In genomic region chr1:35288761-35289160, GRCh38 we compare ENCODE assay signal across 1 cellular context.
TF ChIP-seq lines count a peak whose summit lies in the region.

No MANE protein-coding gene starts in this region.

TF ChIP-seq in endothelial cell of umbilical vein, 7 proteins besides CTCF, POLR2A, EP300 and RAD21:
- TF ChIP-seq FOS (IDR thresholded peaks at IDR 0.05; ENCODE audit: borderline replicate concordance, insufficient read depth, low read length) (peak; percentile 57), JUN (IDR thresholded peaks at IDR 0.05; ENCODE audit: borderline replicate concordance, insufficient read depth, insufficient read length, low read depth) (peak; percentile 13), MAX (IDR thresholded peaks at IDR 0.05; ENCODE audit: insufficient read depth, insufficient read length) (no peak), GATA2 (IDR thresholded peaks at IDR 0.05; ENCODE audit: insufficient read depth, insufficient read length, low read depth, low read length) (no peak)
